Comparison of ENCODE assay signal across 11 cellular contexts in genomic region chr2:218186876-218187649, GRCh38. TPM values are rescaled to one million over a fixed set of nuclear protein-coding genes. Genes with fewer than 3 reads are reported as not detected.
DNase-seq lines count a peak whose midpoint lies in the region; ATAC-seq, FAIRE-seq and TF ChIP-seq lines count a peak whose summit lies in the region.
"Had no signal": no experiment of that assay in that cellular context is flagged by ENCODE, and none has a peak within 500 bp of the region (broad histone marks: within the 10 kb centered on the region; RNA-seq: fewer than 3 reads in every experiment).

No MANE protein-coding gene starts in this region.

- intact Hi-C loops in pancreas (cut with DNase I), result loop anchor here in 1 of 3 donors (10.0 kb wide), 1 partner anchor 198 kb away; the partner anchor contains the start of gene SLC11A1

- H3K27ac ChIP-seq in DND-41 (ENCODE audit: low read length), result no peak overlapping the region
- no peak overlapping the region for H3K27ac ChIP-seq in MM.1S (ENCODE audit: low read length)
- no peak overlapping the region for H3K27ac ChIP-seq in foreskin keratinocyte
- H3K27ac ChIP-seq in pancreas, result no peak overlapping the region
- H3K27ac ChIP-seq: C4-2B, prostate gland had no signal

- no peaks in the 10 kb centered on the region for H4K20me1 ChIP-seq in DND-41 (ENCODE audit: insufficient read depth, low read length)
- H4K20me1 ChIP-seq in MM.1S (ENCODE audit: insufficient read depth, low read length), result no peaks in the 10 kb centered on the region

- no peaks in the 10 kb centered on the region for H3F3A ChIP-seq in MM.1S (ENCODE audit: insufficient read depth, low read length)

- H3K9me2 ChIP-seq in MM.1S (replicated peaks; ENCODE audit: insufficient read depth, low read length), result no peaks in the 10 kb centered on the region

- WGBS in pancreas, 2 donors, result 38 to 47% methylated on average over 5 of the region's 5 CpGs

- H3K36me3 ChIP-seq in DND-41 (ENCODE audit: insufficient read depth, low read length), result no peaks in the 10 kb centered on the region
- no peaks in the 10 kb centered on the region for H3K36me3 ChIP-seq in MM.1S (replicated peaks; ENCODE audit: insufficient read depth, low read length)
- no peaks in the 10 kb centered on the region for H3K36me3 ChIP-seq in pancreas
- H3K36me3 ChIP-seq: prostate gland had no signal

- H3K4me3 ChIP-seq in DND-41 (ENCODE audit: low read depth in 1 of 2, low read length in 2 of 2) (no peak overlapping the region), MM.1S (ENCODE audit: low read length) (no peak overlapping the region), pancreas (no peak overlapping the region)
- H3K4me3 ChIP-seq: prostate gland had no signal

- H3K4me2 ChIP-seq in DND-41 (ENCODE audit: insufficient read depth, low read length) (no peak overlapping the region; the same call in 1 of the 2 replicates), MM.1S (ENCODE audit: low read depth, low read length) (peak overlapping the region; percentile 35; the same call in 1 of the 2 replicates)

- no peak for ATAC-seq in DND-41 (ENCODE audit: insufficient read depth, low read depth)
- peak; percentile 19 for ATAC-seq in foreskin keratinocyte
- ATAC-seq in pancreas, result peak; percentile 48 to 75 (median 65)
- ATAC-seq in GM18858 (IDR thresholded peaks at IDR 0.05; ENCODE audit: unreplicated experiment), result no peak

- no peak overlapping the region for H3K9ac ChIP-seq in DND-41 (ENCODE audit: low read depth, low read length)
- no peak overlapping the region for H3K9ac ChIP-seq in MM.1S (ENCODE audit: low read length)

- H2AFZ ChIP-seq in DND-41 (ENCODE audit: low read depth, low read length) (peak overlapping the region; percentile 81), MM.1S (ENCODE audit: low read length) (peak overlapping the region; percentile 35)

- H3K27me3 ChIP-seq in DND-41 (ENCODE audit: insufficient read depth, low read length, poor library complexity) (no peaks in the 10 kb centered on the region), MM.1S (replicated peaks; ENCODE audit: insufficient read depth, low read length) (no peaks in the 10 kb centered on the region), foreskin keratinocyte (no peaks in the 10 kb centered on the region), pancreas (no peaks in the 10 kb centered on the region)

- no peak for DNase-seq in DND-41
- DNase-seq in MM.1S, result no peak
- DNase-seq in foreskin keratinocyte, result peak; percentile 27 to 43
- peak in 3 of 6 donors; percentile 16 to 22 (median 17) for DNase-seq in pancreas
- no peak for DNase-seq in NCI-H2196 (lab: John Stamatoyannopoulos, UW; ENCODE audit: unreplicated experiment)
- DNase-seq in NCI-H146 treated with DMSO at 0.1 percent for 48 hours (lab: John Stamatoyannopoulos, UW; ENCODE audit: unreplicated experiment), result no peak
- no peak for DNase-seq in putamen (ENCODE audit: low spot score)
- DNase-seq: NCI-H1436 treated with DMSO at 0.1 percent for 48 hours had no signal

- H3K4me1 ChIP-seq in DND-41 (ENCODE audit: insufficient read depth, low read length), result peaks cover 6% of the 10 kb centered on the region
- peaks cover 5% of the 10 kb centered on the region for H3K4me1 ChIP-seq in MM.1S (ENCODE audit: low read length)
- H3K4me1 ChIP-seq in foreskin keratinocyte, result no peaks in the 10 kb centered on the region
- peaks cover 0 to 6% (median 0%) of the 10 kb centered on the region in 3 donors for H3K4me1 ChIP-seq in pancreas
- H3K4me1 ChIP-seq: prostate gland had no signal

- no peak for FAIRE-seq in pancreas (lab: Jason Lieb, UNC)

- no peak for TF ChIP-seq CTCF in DND-41 (IDR thresholded peaks at IDR 0.05; ENCODE audit: borderline replicate concordance, extremely low read depth, low read length, poor library complexity, severe bottlenecking)
- no peak for TF ChIP-seq CTCF in MM.1S (IDR thresholded peaks at IDR 0.05; ENCODE audit: low read length)
- no peak for TF ChIP-seq CTCF in foreskin keratinocyte (conservative IDR thresholded peaks at IDR 0.05)
- TF ChIP-seq CTCF in pancreas (IDR thresholded peaks at IDR 0.05), result no peak

- H3K9me3 ChIP-seq in DND-41 (ENCODE audit: insufficient read depth, low read length, severe bottlenecking), result no peaks in the 10 kb centered on the region
- no peaks in the 10 kb centered on the region for H3K9me3 ChIP-seq in MM.1S (replicated peaks; ENCODE audit: insufficient read depth, low read length)
- no peaks in the 10 kb centered on the region for H3K9me3 ChIP-seq in pancreas
- H3K9me3 ChIP-seq: prostate gland had no signal

- no peaks in the 10 kb centered on the region for H3K79me2 ChIP-seq in DND-41 (ENCODE audit: insufficient read depth, low read length)
- H3K79me2 ChIP-seq in MM.1S (ENCODE audit: low read length), result no peaks in the 10 kb centered on the region

RNA-seq across cellular contexts. Expression of gene CXCR1, which starts 20.3 kb away (rescaled TPM):
- 0.28 and 0.41 TPM in 2 replicates for total RNA-seq in foreskin keratinocyte
- 0.39 and 0.55 TPM in 2 replicates for polyA plus RNA-seq in foreskin keratinocyte
- under 1 TPM in 3 of 6 donors, not detected in 3; 0.52 to 0.92 (median 0.59) TPM for total RNA-seq in pancreas
- under 1 TPM; 0.08 to 0.09 TPM for polyA plus RNA-seq in pancreas

RNA-seq across cellular contexts. Expression of gene ARPC2, which starts 29.9 kb away (rescaled TPM):
- total RNA-seq in foreskin keratinocyte, result 794 and 818 TPM in 2 replicates
- 894 and 918 TPM in 2 replicates for polyA plus RNA-seq in foreskin keratinocyte
- 100 to 1,000 TPM in 1 of 6 donors, 10 to 100 TPM in 5; 43.4 to 102 (median 55.8) TPM for total RNA-seq in pancreas
- 10 to 100 TPM; 37.4 to 90.7 TPM for polyA plus RNA-seq in pancreas

Comparison
In these comparisons a context has a peak if more than half of its experiments do, and no peak if none do; other contexts are left out.
1. ATAC-seq: peak in foreskin keratinocyte (single experiment) and pancreas (4 of 4); none in DND-41 (single experiment) and GM18858 (single experiment).
2. DNase-seq: peak in foreskin keratinocyte (2 of 2); none in DND-41 (single experiment), MM.1S (single experiment), NCI-H2196 (single experiment), NCI-H146 treated with DMSO at 0.1 percent for 48 hours (single experiment) and putamen (single experiment).